1 cellular context compared by ENCODE assay signal in the genomic region with DNA sequence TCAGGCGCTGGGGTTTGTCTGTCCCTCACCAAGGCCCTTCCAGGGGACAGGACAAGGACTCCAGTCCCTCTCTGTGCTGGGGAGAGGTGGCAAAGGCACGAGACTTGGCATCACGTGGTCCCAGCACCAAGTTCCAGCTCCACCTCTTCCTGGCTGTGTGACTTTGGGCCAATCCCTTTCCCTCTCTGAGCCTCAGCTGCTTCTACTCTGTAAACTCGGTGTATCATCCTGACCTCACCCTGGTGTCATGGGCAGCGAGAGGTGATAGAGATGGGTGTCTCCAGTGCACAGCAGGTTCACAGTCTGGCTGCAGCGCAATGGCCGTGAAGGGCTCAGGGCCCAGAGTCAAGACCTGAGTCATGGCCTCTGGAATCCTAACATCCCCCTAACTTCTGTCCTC.
A peak's percentile ranks its signal among the peaks of the same experiment; 100 is the strongest.
TF ChIP-seq lines count a peak whose summit lies in the region.

No MANE protein-coding gene starts in this region.

TF ChIP-seq in K562, 482 proteins besides CTCF, POLR2A, EP300 and RAD21 (continued from another document and continues in another):
- TF ChIP-seq TAF15 (IDR thresholded peaks at IDR 0.05; ENCODE audit: low read depth, low read length) = no peak
- peak; percentile 40; the same call in 1 of the 2 replicates for TF ChIP-seq BHLHE40 (IDR thresholded peaks at IDR 0.05; ENCODE audit: low read length)
- TF ChIP-seq NFRKB (IDR thresholded peaks at IDR 0.05; ENCODE audit: low read depth) = no peak
- no peak for TF ChIP-seq L3MBTL2 (IDR thresholded peaks at IDR 0.05)
- no peak for TF ChIP-seq ASH1L (IDR thresholded peaks at IDR 0.05; ENCODE audit: borderline replicate concordance, low read depth, partially characterized antibody)
- no peak for TF ChIP-seq SRSF3 (IDR thresholded peaks at IDR 0.05; ENCODE audit: insufficient read depth, low read length)
- no peak for TF ChIP-seq ERF (CRISPR knock-in tag; IDR thresholded peaks at IDR 0.05)
- TF ChIP-seq DACH1 (IDR thresholded peaks at IDR 0.05; ENCODE audit: partially characterized antibody) = no peak
- no peak for TF ChIP-seq DIDO1 (tag; IDR thresholded peaks at IDR 0.05; ENCODE audit: low read depth)
- 0 out of 2 replicates have a peak, but pooled peaks have one; percentile 12 for TF ChIP-seq TFE3 (CRISPR knock-in tag; IDR thresholded peaks at IDR 0.05)
- TF ChIP-seq, protein P1, sequence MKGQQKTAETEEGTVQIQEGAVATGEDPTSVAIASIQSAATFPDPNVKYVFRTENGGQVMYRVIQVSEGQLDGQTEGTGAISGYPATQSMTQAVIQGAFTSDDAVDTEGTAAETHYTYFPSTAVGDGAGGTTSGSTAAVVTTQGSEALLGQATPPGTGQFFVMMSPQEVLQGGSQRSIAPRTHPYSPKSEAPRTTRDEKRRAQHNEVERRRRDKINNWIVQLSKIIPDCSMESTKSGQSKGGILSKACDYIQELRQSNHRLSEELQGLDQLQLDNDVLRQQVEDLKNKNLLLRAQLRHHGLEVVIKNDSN (CRISPR knock-in tag; IDR thresholded peaks at IDR 0.05) = peak; percentile 74
- TF ChIP-seq, protein P2, sequence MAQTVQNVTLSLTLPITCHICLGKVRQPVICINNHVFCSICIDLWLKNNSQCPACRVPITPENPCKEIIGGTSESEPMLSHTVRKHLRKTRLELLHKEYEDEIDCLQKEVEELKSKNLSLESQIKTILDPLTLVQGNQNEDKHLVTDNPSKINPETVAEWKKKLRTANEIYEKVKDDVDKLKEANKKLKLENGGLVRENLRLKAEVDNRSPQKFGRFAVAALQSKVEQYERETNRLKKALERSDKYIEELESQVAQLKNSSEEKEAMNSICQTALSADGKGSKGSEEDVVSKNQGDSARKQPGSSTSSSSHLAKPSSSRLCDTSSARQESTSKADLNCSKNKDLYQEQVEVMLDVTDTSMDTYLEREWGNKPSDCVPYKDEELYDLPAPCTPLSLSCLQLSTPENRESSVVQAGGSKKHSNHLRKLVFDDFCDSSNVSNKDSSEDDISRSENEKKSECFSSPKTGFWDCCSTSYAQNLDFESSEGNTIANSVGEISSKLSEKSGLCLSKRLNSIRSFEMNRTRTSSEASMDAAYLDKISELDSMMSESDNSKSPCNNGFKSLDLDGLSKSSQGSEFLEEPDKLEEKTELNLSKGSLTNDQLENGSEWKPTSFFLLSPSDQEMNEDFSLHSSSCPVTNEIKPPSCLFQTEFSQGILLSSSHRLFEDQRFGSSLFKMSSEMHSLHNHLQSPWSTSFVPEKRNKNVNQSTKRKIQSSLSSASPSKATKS (CRISPR knock-in tag; IDR thresholded peaks at IDR 0.05) = no peak
- TF ChIP-seq, protein P3, sequence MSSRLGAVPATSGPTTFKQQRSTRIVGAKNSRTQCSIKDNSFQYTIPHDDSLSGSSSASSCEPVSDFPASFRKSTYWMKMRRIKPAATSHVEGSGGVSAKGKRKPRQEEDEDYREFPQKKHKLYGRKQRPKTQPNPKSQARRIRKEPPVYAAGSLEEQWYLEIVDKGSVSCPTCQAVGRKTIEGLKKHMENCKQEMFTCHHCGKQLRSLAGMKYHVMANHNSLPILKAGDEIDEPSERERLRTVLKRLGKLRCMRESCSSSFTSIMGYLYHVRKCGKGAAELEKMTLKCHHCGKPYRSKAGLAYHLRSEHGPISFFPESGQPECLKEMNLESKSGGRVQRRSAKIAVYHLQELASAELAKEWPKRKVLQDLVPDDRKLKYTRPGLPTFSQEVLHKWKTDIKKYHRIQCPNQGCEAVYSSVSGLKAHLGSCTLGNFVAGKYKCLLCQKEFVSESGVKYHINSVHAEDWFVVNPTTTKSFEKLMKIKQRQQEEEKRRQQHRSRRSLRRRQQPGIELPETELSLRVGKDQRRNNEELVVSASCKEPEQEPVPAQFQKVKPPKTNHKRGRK (tag; IDR thresholded peaks at IDR 0.05) = no peak
- no peak for TF ChIP-seq ZNF57 (CRISPR knock-in tag; IDR thresholded peaks at IDR 0.05)
- no peak for TF ChIP-seq CHD4 (IDR thresholded peaks at IDR 0.05; ENCODE audit: insufficient read depth, insufficient replicate concordance, low read depth, low read length, poor library complexity, severe bottlenecking)
- TF ChIP-seq, protein P4, sequence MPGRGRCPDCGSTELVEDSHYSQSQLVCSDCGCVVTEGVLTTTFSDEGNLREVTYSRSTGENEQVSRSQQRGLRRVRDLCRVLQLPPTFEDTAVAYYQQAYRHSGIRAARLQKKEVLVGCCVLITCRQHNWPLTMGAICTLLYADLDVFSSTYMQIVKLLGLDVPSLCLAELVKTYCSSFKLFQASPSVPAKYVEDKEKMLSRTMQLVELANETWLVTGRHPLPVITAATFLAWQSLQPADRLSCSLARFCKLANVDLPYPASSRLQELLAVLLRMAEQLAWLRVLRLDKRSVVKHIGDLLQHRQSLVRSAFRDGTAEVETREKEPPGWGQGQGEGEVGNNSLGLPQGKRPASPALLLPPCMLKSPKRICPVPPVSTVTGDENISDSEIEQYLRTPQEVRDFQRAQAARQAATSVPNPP (IDR thresholded peaks at IDR 0.05; ENCODE audit: borderline replicate concordance, insufficient read depth, insufficient read length) = no peak
- no peak for TF ChIP-seq PURB (CRISPR knock-in tag; IDR thresholded peaks at IDR 0.05; ENCODE audit: low read depth)
- TF ChIP-seq ZBTB9 (CRISPR knock-in tag; IDR thresholded peaks at IDR 0.05) = no peak
- TF ChIP-seq U2AF1 (optimal IDR thresholded peaks at IDR 0.05; ENCODE audit: low read depth, low read length) = no peak
- TF ChIP-seq SMAD2 (IDR thresholded peaks at IDR 0.05; ENCODE audit: low read depth, low read length) = no peak
- TF ChIP-seq ZNF785 (CRISPR knock-in tag; IDR thresholded peaks at IDR 0.05) = no peak
- TF ChIP-seq HMBOX1 (IDR thresholded peaks at IDR 0.05) = no peak
- 0 out of 2 replicates have a peak, but pooled peaks have one; percentile 60 for TF ChIP-seq PTBP1 (IDR thresholded peaks at IDR 0.05; ENCODE audit: low read depth, low read length)
- TF ChIP-seq RBM25 (IDR thresholded peaks at IDR 0.05; ENCODE audit: low read depth, low read length, severe bottlenecking) = peak; percentile 67
- no peak for TF ChIP-seq RBM34 (IDR thresholded peaks at IDR 0.05; ENCODE audit: borderline replicate concordance, insufficient read depth, low read length)
- TF ChIP-seq RAD51 (IDR thresholded peaks at IDR 0.05; ENCODE audit: borderline replicate concordance, low read depth) = peak; percentile 36; the same call in 1 of the 2 replicates
- TF ChIP-seq TFAM (CRISPR knock-in tag; conservative IDR thresholded peaks at IDR 0.05) = no peak
- TF ChIP-seq, protein P5, sequence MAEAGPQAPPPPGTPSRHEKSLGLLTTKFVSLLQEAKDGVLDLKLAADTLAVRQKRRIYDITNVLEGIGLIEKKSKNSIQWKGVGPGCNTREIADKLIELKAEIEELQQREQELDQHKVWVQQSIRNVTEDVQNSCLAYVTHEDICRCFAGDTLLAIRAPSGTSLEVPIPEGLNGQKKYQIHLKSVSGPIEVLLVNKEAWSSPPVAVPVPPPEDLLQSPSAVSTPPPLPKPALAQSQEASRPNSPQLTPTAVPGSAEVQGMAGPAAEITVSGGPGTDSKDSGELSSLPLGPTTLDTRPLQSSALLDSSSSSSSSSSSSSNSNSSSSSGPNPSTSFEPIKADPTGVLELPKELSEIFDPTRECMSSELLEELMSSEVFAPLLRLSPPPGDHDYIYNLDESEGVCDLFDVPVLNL (CRISPR knock-in tag; IDR thresholded peaks at IDR 0.05; ENCODE audit: low read depth) = no peak
- TF ChIP-seq USF2 (CRISPR knock-in tag; IDR thresholded peaks at IDR 0.05) = peak; percentile 36; the same call in 1 of the 2 replicates
- TF ChIP-seq ZNF212 (CRISPR knock-in tag; IDR thresholded peaks at IDR 0.05) = no peak
- TF ChIP-seq ZNF217 (CRISPR knock-in tag; IDR thresholded peaks at IDR 0.05) = no peak
- TF ChIP-seq MYNN (IDR thresholded peaks at IDR 0.05) = no peak
- TF ChIP-seq MYNN (CRISPR knock-in tag; IDR thresholded peaks at IDR 0.05) = no peak
- no peak for TF ChIP-seq BDP1 (IDR thresholded peaks at IDR 0.05; ENCODE audit: insufficient read depth, insufficient read length)
- TF ChIP-seq PHF21A (IDR thresholded peaks at IDR 0.05; ENCODE audit: borderline replicate concordance, low read depth) = no peak
- TF ChIP-seq PHTF2 (CRISPR knock-in tag; IDR thresholded peaks at IDR 0.05) = no peak
- TF ChIP-seq NEUROD1 (IDR thresholded peaks at IDR 0.05; ENCODE audit: borderline replicate concordance, low read depth, low read length, partially characterized antibody) = no peak
- TF ChIP-seq POLR2B (IDR thresholded peaks at IDR 0.05; ENCODE audit: low read depth, partially characterized antibody) = no peak
- no peak for TF ChIP-seq ZNF274 (IDR thresholded peaks at IDR 0.05; ENCODE audit: borderline replicate concordance, low read depth, low read length)
- no peak for TF ChIP-seq RBM14 (IDR thresholded peaks at IDR 0.05; ENCODE audit: borderline replicate concordance, insufficient read depth, low read depth, low read length)
- no peak for TF ChIP-seq RBFOX2 (IDR thresholded peaks at IDR 0.05; ENCODE audit: low read depth, low read length)
- no peak for TF ChIP-seq ETS1 (conservative IDR thresholded peaks at IDR 0.05; ENCODE audit: control insufficient read depth, low read depth, low read length)
- no peak for TF ChIP-seq PRPF4 (IDR thresholded peaks at IDR 0.05; ENCODE audit: insufficient read depth, low read depth, low read length, poor library complexity, severe bottlenecking)
- no peak for TF ChIP-seq MAFG (tag; conservative IDR thresholded peaks at IDR 0.05)
- TF ChIP-seq BCOR (IDR thresholded peaks at IDR 0.05) = peak; percentile 38; the same call in 1 of the 2 replicates
- no peak for TF ChIP-seq ZNF384 (IDR thresholded peaks at IDR 0.05; ENCODE audit: low read depth, low read length)
- TF ChIP-seq ZNF707 (CRISPR knock-in tag; conservative IDR thresholded peaks at IDR 0.05) = no peak
- no peak for TF ChIP-seq ZSCAN32 (CRISPR knock-in tag; IDR thresholded peaks at IDR 0.05)
- no peak for TF ChIP-seq SRSF9 (IDR thresholded peaks at IDR 0.05; ENCODE audit: borderline replicate concordance, low read depth, low read length)
- TF ChIP-seq KAT2B (IDR thresholded peaks at IDR 0.05; ENCODE audit: low read depth, low read length) = no peak
- TF ChIP-seq PHF8 (IDR thresholded peaks at IDR 0.05; ENCODE audit: borderline replicate concordance, low read length) = no peak
- TF ChIP-seq GTF2E2 (tag; IDR thresholded peaks at IDR 0.05) = no peak
- no peak for TF ChIP-seq SAFB (IDR thresholded peaks at IDR 0.05; ENCODE audit: borderline replicate concordance, low read depth, low read length)
